Comparison of ENCODE assay signal across 1 cellular context in the genomic region with DNA sequence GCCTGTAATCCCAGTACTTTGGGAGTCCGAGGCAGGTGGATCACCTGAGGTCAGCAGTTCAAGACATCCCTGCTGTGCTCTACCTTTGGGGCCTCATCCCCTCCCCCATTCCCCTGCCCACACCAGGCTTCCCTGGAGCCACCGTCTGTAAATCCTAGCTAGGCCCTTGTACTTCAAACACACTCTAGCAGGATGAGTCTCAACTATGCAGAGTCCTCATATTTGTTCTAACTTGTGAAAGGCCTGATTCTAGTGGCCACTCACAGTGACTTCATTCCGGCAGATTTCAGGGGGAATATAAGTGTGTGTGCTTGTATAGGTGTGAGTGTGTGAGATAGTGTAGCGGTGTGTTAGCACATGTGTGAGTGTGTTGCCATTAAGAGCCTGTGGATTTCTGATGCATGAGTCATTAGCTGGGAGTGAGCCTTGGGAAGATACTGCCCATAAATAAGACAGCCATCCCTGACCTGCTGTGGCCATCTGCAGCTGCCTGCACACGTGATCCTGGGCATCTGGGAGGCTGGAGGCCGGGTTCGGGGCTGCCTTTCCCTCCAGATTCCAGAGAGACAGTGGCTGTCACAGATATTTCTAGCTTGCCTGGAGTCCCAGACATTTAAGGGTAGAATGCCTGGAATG.
TF ChIP-seq lines count a peak whose summit lies in the region.

No MANE protein-coding gene starts in this region.

TF ChIP-seq in HEK293, 187 proteins besides CTCF, POLR2A, EP300 and RAD21 (continued from another document and continues in another):
- no peak for TF ChIP-seq ZNF174 (tag by site-specific recombination; IDR thresholded peaks at IDR 0.05)
- TF ChIP-seq ZBTB26 (tag by site-specific recombination; optimal IDR thresholded peaks at IDR 0.05) = peak; percentile 26
- TF ChIP-seq, protein P1, sequence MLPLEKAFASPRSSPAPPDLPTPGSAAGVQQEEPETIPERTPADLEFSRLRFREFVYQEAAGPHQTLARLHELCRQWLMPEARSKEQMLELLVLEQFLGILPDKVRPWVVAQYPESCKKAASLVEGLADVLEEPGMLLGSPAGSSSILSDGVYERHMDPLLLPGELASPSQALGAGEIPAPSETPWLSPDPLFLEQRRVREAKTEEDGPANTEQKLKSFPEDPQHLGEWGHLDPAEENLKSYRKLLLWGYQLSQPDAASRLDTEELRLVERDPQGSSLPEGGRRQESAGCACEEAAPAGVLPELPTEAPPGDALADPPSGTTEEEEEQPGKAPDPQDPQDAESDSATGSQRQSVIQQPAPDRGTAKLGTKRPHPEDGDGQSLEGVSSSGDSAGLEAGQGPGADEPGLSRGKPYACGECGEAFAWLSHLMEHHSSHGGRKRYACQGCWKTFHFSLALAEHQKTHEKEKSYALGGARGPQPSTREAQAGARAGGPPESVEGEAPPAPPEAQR (tag by site-specific recombination; IDR thresholded peaks at IDR 0.05) = no peak
- TF ChIP-seq ZNF311 (tag by site-specific recombination; IDR thresholded peaks at IDR 0.05; ENCODE audit: borderline replicate concordance) = no peak
- TF ChIP-seq ZBTB8A (tag by site-specific recombination; IDR thresholded peaks at IDR 0.05) = no peak
- TF ChIP-seq ZNF629 (tag by site-specific recombination; IDR thresholded peaks at IDR 0.05) = peak; percentile 63
- TF ChIP-seq, protein P2, sequence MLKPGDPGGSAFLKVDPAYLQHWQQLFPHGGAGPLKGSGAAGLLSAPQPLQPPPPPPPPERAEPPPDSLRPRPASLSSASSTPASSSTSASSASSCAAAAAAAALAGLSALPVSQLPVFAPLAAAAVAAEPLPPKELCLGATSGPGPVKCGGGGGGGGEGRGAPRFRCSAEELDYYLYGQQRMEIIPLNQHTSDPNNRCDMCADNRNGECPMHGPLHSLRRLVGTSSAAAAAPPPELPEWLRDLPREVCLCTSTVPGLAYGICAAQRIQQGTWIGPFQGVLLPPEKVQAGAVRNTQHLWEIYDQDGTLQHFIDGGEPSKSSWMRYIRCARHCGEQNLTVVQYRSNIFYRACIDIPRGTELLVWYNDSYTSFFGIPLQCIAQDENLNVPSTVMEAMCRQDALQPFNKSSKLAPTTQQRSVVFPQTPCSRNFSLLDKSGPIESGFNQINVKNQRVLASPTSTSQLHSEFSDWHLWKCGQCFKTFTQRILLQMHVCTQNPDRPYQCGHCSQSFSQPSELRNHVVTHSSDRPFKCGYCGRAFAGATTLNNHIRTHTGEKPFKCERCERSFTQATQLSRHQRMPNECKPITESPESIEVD (tag by site-specific recombination; IDR thresholded peaks at IDR 0.05) = no peak
- TF ChIP-seq ZNF19 (tag by site-specific recombination; IDR thresholded peaks at IDR 0.05; ENCODE audit: low read depth) = no peak
- TF ChIP-seq ZNF280C (tag by site-specific recombination; IDR thresholded peaks at IDR 0.05) = no peak
- no peak for TF ChIP-seq EGR2 (tag by site-specific recombination; IDR thresholded peaks at IDR 0.05; ENCODE audit: low read depth)
- no peak for TF ChIP-seq ZNF16 (tag by site-specific recombination; IDR thresholded peaks at IDR 0.05; ENCODE audit: low read depth)
- TF ChIP-seq ZNF132 (tag by site-specific recombination; IDR thresholded peaks at IDR 0.05; ENCODE audit: borderline replicate concordance) = no peak
- no peak for TF ChIP-seq ZSCAN5A (tag by site-specific recombination; IDR thresholded peaks at IDR 0.05)
- no peak for TF ChIP-seq ZNF433 (tag by site-specific recombination; IDR thresholded peaks at IDR 0.05; ENCODE audit: low read depth)
- no peak for TF ChIP-seq ZNF624 (tag by site-specific recombination; IDR thresholded peaks at IDR 0.05)
- TF ChIP-seq ZNF514 (tag by site-specific recombination; IDR thresholded peaks at IDR 0.05) = no peak
- TF ChIP-seq ZNF140 (tag by site-specific recombination; IDR thresholded peaks at IDR 0.05) = no peak
- no peak for TF ChIP-seq ZNF544 (tag by site-specific recombination; IDR thresholded peaks at IDR 0.05)
- peak; percentile 62 for TF ChIP-seq ZNF335 (tag by site-specific recombination; conservative IDR thresholded peaks at IDR 0.05)
- TF ChIP-seq ZNF2 (tag by site-specific recombination; IDR thresholded peaks at IDR 0.05) = 0 out of 2 replicates have a peak, but pooled peaks have one; percentile 31
- no peak for TF ChIP-seq KLF9 (tag by site-specific recombination; IDR thresholded peaks at IDR 0.05; ENCODE audit: low read depth)
- TF ChIP-seq, protein P3, sequence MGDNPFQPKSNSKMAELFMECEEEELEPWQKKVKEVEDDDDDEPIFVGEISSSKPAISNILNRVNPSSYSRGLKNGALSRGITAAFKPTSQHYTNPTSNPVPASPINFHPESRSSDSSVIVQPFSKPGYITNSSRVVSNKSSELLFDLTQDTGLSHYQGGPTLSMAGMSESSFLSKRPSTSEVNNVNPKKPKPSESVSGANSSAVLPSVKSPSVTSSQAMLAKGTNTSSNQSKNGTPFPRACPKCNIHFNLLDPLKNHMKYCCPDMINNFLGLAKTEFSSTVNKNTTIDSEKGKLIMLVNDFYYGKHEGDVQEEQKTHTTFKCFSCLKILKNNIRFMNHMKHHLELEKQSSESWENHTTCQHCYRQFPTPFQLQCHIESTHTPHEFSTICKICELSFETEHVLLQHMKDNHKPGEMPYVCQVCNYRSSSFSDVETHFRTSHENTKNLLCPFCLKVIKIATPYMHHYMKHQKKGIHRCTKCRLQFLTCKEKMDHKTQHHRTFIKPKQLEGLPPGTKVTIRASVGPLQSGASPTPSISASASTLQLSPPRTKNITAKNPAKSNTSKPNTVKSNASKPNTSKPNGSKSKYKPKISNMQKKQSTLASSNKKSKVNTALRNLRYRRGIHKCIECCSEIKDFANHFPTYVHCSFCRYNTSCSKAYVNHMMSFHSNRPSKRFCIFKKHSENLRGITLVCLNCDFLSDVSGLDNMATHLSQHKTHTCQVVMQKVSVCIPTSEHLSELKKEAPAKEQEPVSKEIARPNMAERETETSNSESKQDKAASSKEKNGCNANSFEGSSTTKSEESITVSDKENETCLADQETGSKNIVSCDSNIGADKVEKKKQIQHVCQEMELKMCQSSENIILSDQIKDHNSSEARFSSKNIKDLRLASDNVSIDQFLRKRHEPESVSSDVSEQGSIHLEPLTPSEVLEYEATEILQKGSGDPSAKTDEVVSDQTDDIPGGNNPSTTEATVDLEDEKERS (tag by site-specific recombination; IDR thresholded peaks at IDR 0.05) = peak; percentile 70; the same call in 1 of the 2 replicates
- TF ChIP-seq ZBTB7A (tag by site-specific recombination; IDR thresholded peaks at IDR 0.05; ENCODE audit: low read depth) = no peak
- TF ChIP-seq ZNF501 (tag by site-specific recombination; IDR thresholded peaks at IDR 0.05) = no peak
- no peak for TF ChIP-seq ZNF416 (tag by site-specific recombination; IDR thresholded peaks at IDR 0.05)
- no peak for TF ChIP-seq ZNF707 (tag by site-specific recombination; IDR thresholded peaks at IDR 0.05)
- TF ChIP-seq ZNF404 (tag by site-specific recombination; IDR thresholded peaks at IDR 0.05) = no peak
- no peak for TF ChIP-seq ZNF202 (tag by site-specific recombination; IDR thresholded peaks at IDR 0.05; ENCODE audit: borderline replicate concordance)
- peak; percentile 68; the same call in 1 of the 2 replicates for TF ChIP-seq PRDM1 (tag by site-specific recombination; IDR thresholded peaks at IDR 0.05)
- no peak for TF ChIP-seq BCL11B (tag by site-specific recombination; IDR thresholded peaks at IDR 0.05; ENCODE audit: low read depth)
- peak; percentile 65; the same call in 1 of the 2 replicates for TF ChIP-seq YY2 (tag by site-specific recombination; IDR thresholded peaks at IDR 0.05)
- no peak for TF ChIP-seq ZNF239 (tag by site-specific recombination; IDR thresholded peaks at IDR 0.05)
- TF ChIP-seq GLIS1 (tag by site-specific recombination; IDR thresholded peaks at IDR 0.05) = no peak; the same call in 1 of the 2 replicates
- peak; percentile 43; the same call in 1 of the 2 replicates for TF ChIP-seq BCL11A (tag by site-specific recombination; IDR thresholded peaks at IDR 0.05; ENCODE audit: low read depth)
- peak; percentile 53; the same call in 1 of the 2 replicates for TF ChIP-seq TSHZ1 (tag by site-specific recombination; IDR thresholded peaks at IDR 0.05; ENCODE audit: borderline replicate concordance)
- no peak for TF ChIP-seq ZFP37 (tag by site-specific recombination; IDR thresholded peaks at IDR 0.05)
- no peak for TF ChIP-seq ZNF155 (tag by site-specific recombination; IDR thresholded peaks at IDR 0.05)
- TF ChIP-seq ZNF211 (tag by site-specific recombination; IDR thresholded peaks at IDR 0.05; ENCODE audit: low read depth) = no peak
- TF ChIP-seq, protein P4, sequence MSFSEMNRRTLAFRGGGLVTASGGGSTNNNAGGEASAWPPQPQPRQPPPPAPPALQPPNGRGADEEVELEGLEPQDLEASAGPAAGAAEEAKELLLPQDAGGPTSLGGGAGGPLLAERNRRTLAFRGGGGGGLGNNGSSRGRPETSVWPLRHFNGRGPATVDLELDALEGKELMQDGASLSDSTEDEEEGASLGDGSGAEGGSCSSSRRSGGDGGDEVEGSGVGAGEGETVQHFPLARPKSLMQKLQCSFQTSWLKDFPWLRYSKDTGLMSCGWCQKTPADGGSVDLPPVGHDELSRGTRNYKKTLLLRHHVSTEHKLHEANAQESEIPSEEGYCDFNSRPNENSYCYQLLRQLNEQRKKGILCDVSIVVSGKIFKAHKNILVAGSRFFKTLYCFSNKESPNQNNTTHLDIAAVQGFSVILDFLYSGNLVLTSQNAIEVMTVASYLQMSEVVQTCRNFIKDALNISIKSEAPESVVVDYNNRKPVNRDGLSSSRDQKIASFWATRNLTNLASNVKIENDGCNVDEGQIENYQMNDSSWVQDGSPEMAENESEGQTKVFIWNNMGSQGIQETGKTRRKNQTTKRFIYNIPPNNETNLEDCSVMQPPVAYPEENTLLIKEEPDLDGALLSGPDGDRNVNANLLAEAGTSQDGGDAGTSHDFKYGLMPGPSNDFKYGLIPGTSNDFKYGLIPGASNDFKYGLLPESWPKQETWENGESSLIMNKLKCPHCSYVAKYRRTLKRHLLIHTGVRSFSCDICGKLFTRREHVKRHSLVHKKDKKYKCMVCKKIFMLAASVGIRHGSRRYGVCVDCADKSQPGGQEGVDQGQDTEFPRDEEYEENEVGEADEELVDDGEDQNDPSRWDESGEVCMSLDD (tag by site-specific recombination; IDR thresholded peaks at IDR 0.05) = peak; percentile 67; the same call in 1 of the 2 replicates
- TF ChIP-seq ZSCAN23 (tag by site-specific recombination; IDR thresholded peaks at IDR 0.05) = no peak
